ENCODE assay signal across 24 cellular contexts in the genomic region with DNA sequence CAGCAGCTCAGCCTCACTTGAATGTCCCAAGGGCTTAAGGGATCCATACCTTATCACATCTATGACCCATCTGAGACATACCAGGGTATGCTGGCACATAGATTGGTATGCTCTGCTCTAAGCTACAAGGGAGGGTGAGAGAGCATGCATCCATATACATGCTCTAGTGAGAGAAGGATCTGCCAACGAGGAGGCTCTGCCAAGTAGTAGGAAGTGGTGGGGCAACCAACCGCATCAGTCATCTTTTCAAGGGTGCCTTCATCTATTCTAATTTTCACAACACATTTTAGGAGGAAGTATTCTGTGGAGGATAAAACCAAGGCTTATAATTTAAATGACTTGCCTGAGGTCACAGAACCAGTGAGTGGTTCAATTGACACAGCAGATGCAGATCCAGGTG. TPM values are rescaled to one million over a fixed set of nuclear protein-coding genes. Genes with fewer than 3 reads are reported as not detected.
A peak's percentile ranks its signal among the peaks of the same experiment; 100 is the strongest.
DNase-seq lines count a peak whose midpoint lies in the region; ATAC-seq and TF ChIP-seq lines count a peak whose summit lies in the region.
"Had no signal": no experiment of that assay in that cellular context is flagged by ENCODE, and none has a peak within 500 bp of the region (broad histone marks: within the 10 kb centered on the region; RNA-seq: fewer than 3 reads in every experiment).

No MANE protein-coding gene starts in this region.

- no peak for TF ChIP-seq CTCF in activated CD8-positive, alpha-beta T cell treated with anti-CD3 and anti-CD28 coated beads for 36 hours (IDR thresholded peaks at IDR 0.05)
- TF ChIP-seq CTCF in upper lobe of right lung (IDR thresholded peaks at IDR 0.05): no peak

- no peaks in the 10 kb centered on the region for H3K36me3 Mint-ChIP-seq in activated CD4-positive, alpha-beta T cell treated with anti-CD3 and anti-CD28 coated beads for 36 hours (ENCODE audit: low read depth)
- H3K36me3 Mint-ChIP-seq in activated CD4-positive, alpha-beta T cell treated with anti-CD3 and anti-CD28 coated beads, Interleukin-2, amount 10 ng/mL, durations not matched to agents 24 days and 14 days (ENCODE audit: low read depth): no peaks in the 10 kb centered on the region
- H3K36me3 Mint-ChIP-seq in activated CD8-positive, alpha-beta T cell treated with anti-CD3 and anti-CD28 coated beads for 36 hours (ENCODE audit: low read depth): no peaks in the 10 kb centered on the region

- no peaks in the 10 kb centered on the region for H3K9me3 Mint-ChIP-seq in activated CD4-positive, alpha-beta T cell treated with anti-CD3 and anti-CD28 coated beads for 36 hours (ENCODE audit: low read depth)
- H3K9me3 Mint-ChIP-seq in activated CD4-positive, alpha-beta T cell treated with anti-CD3 and anti-CD28 coated beads, Interleukin-2, amount 10 ng/mL, durations not matched to agents 24 days and 14 days: no peaks in the 10 kb centered on the region
- no peaks in the 10 kb centered on the region for H3K9me3 Mint-ChIP-seq in activated CD8-positive, alpha-beta T cell treated with anti-CD3 and anti-CD28 coated beads for 36 hours
- H3K9me3 Mint-ChIP-seq: endodermal cell had no signal

- no peak overlapping the region for H3K27ac ChIP-seq in upper lobe of right lung
- H3K27ac ChIP-seq: PC-9, tibial artery had no signal

- no peak overlapping the region for H3K4me3 ChIP-seq in upper lobe of right lung
- H3K4me3 ChIP-seq: PC-9, tibial artery had no signal

- POLR2A ChIA-PET in activated CD4-positive, alpha-beta T cell treated with anti-CD3 and anti-CD28 coated beads for 36 hours (lab: Charles Lee): no interaction called here
- POLR2A ChIA-PET in activated CD8-positive, alpha-beta T cell treated with anti-CD3 and anti-CD28 coated beads for 36 hours (lab: Charles Lee): no interaction called here

- no peaks in the 10 kb centered on the region for H3K36me3 ChIP-seq in upper lobe of right lung
- H3K36me3 ChIP-seq: tibial artery had no signal

- ATAC-seq in activated CD4-positive, alpha-beta T cell treated with anti-CD3 and anti-CD28 coated beads for 36 hours: peak; percentile 47
- ATAC-seq in activated CD8-positive, alpha-beta T cell treated with anti-CD3 and anti-CD28 coated beads for 36 hours: peak; percentile 28
- peak; percentile 53 for ATAC-seq in upper lobe of right lung
- no peak for ATAC-seq in GM19397 (IDR thresholded peaks at IDR 0.05; ENCODE audit: unreplicated experiment)

- no peaks in the 10 kb centered on the region for H3K4me1 ChIP-seq in upper lobe of right lung
- H3K4me1 ChIP-seq: tibial artery had no signal

- H3K27ac Mint-ChIP-seq in activated CD4-positive, alpha-beta T cell treated with anti-CD3 and anti-CD28 coated beads for 36 hours: no peak overlapping the region
- no peak overlapping the region for H3K27ac Mint-ChIP-seq in activated CD4-positive, alpha-beta T cell treated with anti-CD3 and anti-CD28 coated beads, Interleukin-2, amount 10 ng/mL, durations not matched to agents 24 days and 14 days
- no peak overlapping the region for H3K27ac Mint-ChIP-seq in activated CD8-positive, alpha-beta T cell treated with anti-CD3 and anti-CD28 coated beads for 36 hours
- H3K27ac Mint-ChIP-seq: endodermal cell had no signal

- no peaks in the 10 kb centered on the region for H3K9me3 ChIP-seq in upper lobe of right lung
- H3K9me3 ChIP-seq: tibial artery had no signal

- H3K4me3 Mint-ChIP-seq in activated CD4-positive, alpha-beta T cell treated with anti-CD3 and anti-CD28 coated beads for 36 hours: no peak overlapping the region
- H3K4me3 Mint-ChIP-seq in activated CD4-positive, alpha-beta T cell treated with anti-CD3 and anti-CD28 coated beads, Interleukin-2, amount 10 ng/mL, durations not matched to agents 24 days and 14 days: no peak overlapping the region
- no peak overlapping the region for H3K4me3 Mint-ChIP-seq in activated CD8-positive, alpha-beta T cell treated with anti-CD3 and anti-CD28 coated beads for 36 hours
- H3K4me3 Mint-ChIP-seq: endodermal cell had no signal

- H3K27me3 ChIP-seq in upper lobe of right lung: no peaks in the 10 kb centered on the region
- H3K27me3 ChIP-seq: tibial artery had no signal

- no peak for DNase-seq in activated CD4-positive, alpha-beta T cell treated with anti-CD3 and anti-CD28 coated beads for 36 hours
- no peak for DNase-seq in activated CD4-positive, alpha-beta T cell treated with anti-CD3 and anti-CD28 coated beads, Interleukin-2, amount 10 ng/mL, durations not matched to agents 24 days and 14 days
- DNase-seq in NOMO-1 (lab: John Stamatoyannopoulos, UW; ENCODE audit: unreplicated experiment in 2 of 2): peak; percentile 84 to 90
- peak; percentile 17 for DNase-seq in activated CD8-positive, alpha-beta T cell treated with anti-CD3 and anti-CD28 coated beads for 36 hours
- DNase-seq in upper lobe of right lung: no peak
- no peak for DNase-seq in OCI-M2 (lab: John Stamatoyannopoulos, UW; ENCODE audit: unreplicated experiment)
- no peak for DNase-seq in DMS114 treated with DMSO at 0.1 percent for 48 hours (lab: John Stamatoyannopoulos, UW; ENCODE audit: unreplicated experiment)
- DNase-seq: 8988T; activated CD4-positive, alpha-beta T cell treated with anti-CD3 and anti-CD28 coated beads for 48 hours; activated effector memory CD4-positive, alpha-beta T cell treated with Interleukin-2 at 50 U/mL for 16 hours; amygdala; cortex of kidney; endodermal cell; H7; mesenchymal stem cell; NCI-H2171 treated with DMSO at 0.1 percent for 48 hours; NCI-H524 treated with DMSO at 0.1 percent for 48 hours; occipital lobe; PC-9; SHP77 treated with DMSO at 0.1 percent for 48 hours; small intestine; stimulated activated naive CD4-positive, alpha-beta T cell treated with Interleukin-2 at 50 U/mL for 16 hours; tibial artery had no signal

- H3K27me3 Mint-ChIP-seq in activated CD4-positive, alpha-beta T cell treated with anti-CD3 and anti-CD28 coated beads for 36 hours: peaks cover 3% of the 10 kb centered on the region
- peaks cover 7% of the 10 kb centered on the region for H3K27me3 Mint-ChIP-seq in activated CD4-positive, alpha-beta T cell treated with anti-CD3 and anti-CD28 coated beads, Interleukin-2, amount 10 ng/mL, durations not matched to agents 24 days and 14 days
- H3K27me3 Mint-ChIP-seq in activated CD8-positive, alpha-beta T cell treated with anti-CD3 and anti-CD28 coated beads for 36 hours: no peaks in the 10 kb centered on the region

- CTCF ChIA-PET in activated CD4-positive, alpha-beta T cell treated with anti-CD3 and anti-CD28 coated beads for 36 hours (lab: Charles Lee): interaction anchor here (0.7 to 1.4 kb wide), 3 partner anchors 23 to 58 kb away, joined by 3 to 4 read pairs (median 4); no protein-coding TSS in a partner anchor
- CTCF ChIA-PET in activated CD8-positive, alpha-beta T cell treated with anti-CD3 and anti-CD28 coated beads for 36 hours (lab: Charles Lee): interaction anchor here (0.6 kb wide), 1 partner anchor 174 kb away, joined by 3 read pairs; no protein-coding TSS in a partner anchor

- H3K4me1 Mint-ChIP-seq in activated CD4-positive, alpha-beta T cell treated with anti-CD3 and anti-CD28 coated beads for 36 hours: peaks cover 11% of the 10 kb centered on the region
- peaks cover 11% of the 10 kb centered on the region for H3K4me1 Mint-ChIP-seq in activated CD4-positive, alpha-beta T cell treated with anti-CD3 and anti-CD28 coated beads, Interleukin-2, amount 10 ng/mL, durations not matched to agents 24 days and 14 days
- peaks cover 17% of the 10 kb centered on the region for H3K4me1 Mint-ChIP-seq in activated CD8-positive, alpha-beta T cell treated with anti-CD3 and anti-CD28 coated beads for 36 hours (ENCODE audit: low read depth)

- intact Hi-C loops in activated CD4-positive, alpha-beta T cell treated with anti-CD3 and anti-CD28 coated beads for 36 hours (cut with DNase I, micrococcal nuclease): loop anchor here in 1 of 2 experiments (10.0 kb wide), 2 partner anchors 492 to 1352 kb away; partner anchors contain the start of gene MNAT1
- intact Hi-C loops in activated CD4-positive, alpha-beta T cell treated with anti-CD3 and anti-CD28 coated beads, Interleukin-2, amount 10 ng/mL, durations not matched to agents 24 days and 14 days (cut with micrococcal nuclease): loop anchor here (10.0 kb wide), 1 partner anchor 758 kb away; the partner anchor contains the start of genes JKAMP and L3HYPDH
- intact Hi-C loops in activated CD8-positive, alpha-beta T cell treated with anti-CD3 and anti-CD28 coated beads for 36 hours (cut with micrococcal nuclease): no loop called here
- intact Hi-C loops in upper lobe of right lung (cut with DNase I): no loop called here

RNA-seq across cellular contexts. Expression of gene PPM1A, which starts 6.6 kb away (rescaled TPM):
- 10 to 100 TPM; 30.4 to 41.5 TPM for total RNA-seq in activated CD4-positive, alpha-beta T cell treated with anti-CD3 and anti-CD28 coated beads for 36 hours
- total RNA-seq in activated CD4-positive, alpha-beta T cell treated with anti-CD3 and anti-CD28 coated beads, Interleukin-2, amount 10 ng/mL, durations not matched to agents 24 days and 14 days: 42.9 and 43.9 TPM in 2 replicates
- total RNA-seq in activated CD8-positive, alpha-beta T cell treated with anti-CD3 and anti-CD28 coated beads for 36 hours: 10 to 100 TPM; 40.0 to 40.5 TPM
- 50.2 TPM for total RNA-seq in upper lobe of right lung

Comparison
In these comparisons a context has a peak if more than half of its experiments do, and no peak if none do; other contexts are left out.
1. DNase-seq: peak in NOMO-1 (2 of 2) and activated CD8-positive, alpha-beta T cell treated with anti-CD3 and anti-CD28 coated beads for 36 hours (single experiment); none in activated CD4-positive, alpha-beta T cell treated with anti-CD3 and anti-CD28 coated beads for 36 hours (single experiment), activated CD4-positive, alpha-beta T cell treated with anti-CD3 and anti-CD28 coated beads, Interleukin-2, amount 10 ng/mL, durations not matched to agents 24 days and 14 days (single experiment), upper lobe of right lung (single experiment), OCI-M2 (single experiment) and DMS114 treated with DMSO at 0.1 percent for 48 hours (single experiment).